In genomic region chrX:7934026-7934425, GRCh38 we compare ENCODE assay signal across 39 cellular contexts.
"Had no signal": no experiment of that assay in that cellular context is flagged by ENCODE, and none has a peak within 500 bp of the region (broad histone marks: within the 10 kb centered on the region; RNA-seq: fewer than 3 reads in every experiment).

No MANE protein-coding gene starts in this region.

- H3K4me3 ChIP-seq: adrenal gland, ascending aorta, body of pancreas, breast epithelium, cardiac muscle cell had no signal

- H3K27ac ChIP-seq: adrenal gland, ascending aorta, body of pancreas, brain microvascular endothelial cell, breast epithelium, cardiac muscle cell had no signal

- H3K27ac Mint-ChIP-seq: activated naive CD4-positive, alpha-beta T cell treated with anti-CD3 and anti-CD28 coated beads for 36 hours; activated naive CD4-positive, alpha-beta T cell treated with anti-CD3 and anti-CD28 coated beads, Interleukin-2, amount 10 ng/mL, durations not matched to agents 7 days and 5 days; activated naive CD4-positive, alpha-beta T cell treated with anti-CD3 and anti-CD28 coated beads, Interleukin-2, amount 50 U/mL, for 24 hours; activated naive CD4-positive, alpha-beta T cell treated with anti-CD3 and anti-CD28 coated beads, Interleukin-2, amount 50 U/mL, for 72 hours; activated naive CD8-positive, alpha-beta T cell; activated naive CD8-positive, alpha-beta T cell treated with anti-CD3 and anti-CD28 coated beads for 36 hours; activated naive CD8-positive, alpha-beta T cell treated with anti-CD3 and anti-CD28 coated beads, Interleukin-2, amount 10 ng/mL, durations not matched to agents 7 days and 5 days; activated naive CD8-positive, alpha-beta T cell treated with anti-CD3 and anti-CD28 coated beads, Interleukin-2, amount 50 U/mL, for 24 hours; activated T-cell treated with anti-CD3 and anti-CD28 coated beads, Interleukin-2, amount 50 U/mL, for 24 hours; activated T-cell treated with anti-CD3 and anti-CD28 coated beads, Interleukin-2, amount 50 U/mL, for 72 hours; activated T-helper 1 cell treated with anti-CD3 and anti-CD28 coated beads, Interleukin-12 subunit alpha, Interleukin-12 subunit beta, Interleukin-2, Interleukin-4 antibody, amounts not matched to agents 30 ng/mL and 10 ng/mL and 1 ng/mL, durations not matched to agents 14 hours and 24 hours and 36 hours; activated T-helper 17 cell treated with anti-CD3 and anti-CD28 coated beads, Interleukin-2, amount 50 U/mL, for 72 hours; activated T-helper 2 cell treated with anti-CD3 and anti-CD28 coated beads, Interferon-gamma antibody, Interleukin-2, Interleukin-4, amounts not matched to agents 10 μg/mL and 5 μg/mL and 100 μg/mL, durations not matched to agents 14 hours and 24 hours and 36 hours; brain had no signal

- H3K4me3 Mint-ChIP-seq: activated naive CD4-positive, alpha-beta T cell treated with anti-CD3 and anti-CD28 coated beads for 36 hours; activated naive CD4-positive, alpha-beta T cell treated with anti-CD3 and anti-CD28 coated beads, Interleukin-2, amount 10 ng/mL, durations not matched to agents 7 days and 5 days; activated naive CD4-positive, alpha-beta T cell treated with anti-CD3 and anti-CD28 coated beads, Interleukin-2, amount 50 U/mL, for 24 hours; activated naive CD8-positive, alpha-beta T cell; activated naive CD8-positive, alpha-beta T cell treated with anti-CD3 and anti-CD28 coated beads for 36 hours; activated naive CD8-positive, alpha-beta T cell treated with anti-CD3 and anti-CD28 coated beads, Interleukin-2, amount 10 ng/mL, durations not matched to agents 7 days and 5 days; activated naive CD8-positive, alpha-beta T cell treated with anti-CD3 and anti-CD28 coated beads, Interleukin-2, amount 50 U/mL, for 24 hours; activated T-cell treated with anti-CD3 and anti-CD28 coated beads, Interleukin-2, amount 50 U/mL, for 24 hours; activated T-cell treated with anti-CD3 and anti-CD28 coated beads, Interleukin-2, amount 50 U/mL, for 4 hours; activated T-cell treated with anti-CD3 and anti-CD28 coated beads, Interleukin-2, amount 50 U/mL, for 72 hours; activated T-helper 1 cell treated with anti-CD3 and anti-CD28 coated beads, Interleukin-12 subunit alpha, Interleukin-12 subunit beta, Interleukin-2, Interleukin-4 antibody, amounts not matched to agents 30 ng/mL and 10 ng/mL and 1 ng/mL, durations not matched to agents 14 hours and 24 hours and 36 hours; activated T-helper 17 cell treated with anti-CD3 and anti-CD28 coated beads, Interleukin-2, amount 50 U/mL, for 72 hours; brain; central memory CD8-positive, alpha-beta T cell had no signal

- H3K9me3 Mint-ChIP-seq: activated naive CD4-positive, alpha-beta T cell treated with anti-CD3 and anti-CD28 coated beads for 36 hours; activated naive CD4-positive, alpha-beta T cell treated with anti-CD3 and anti-CD28 coated beads, Interleukin-2, amount 10 ng/mL, durations not matched to agents 7 days and 5 days; activated naive CD4-positive, alpha-beta T cell treated with anti-CD3 and anti-CD28 coated beads, Interleukin-2, amount 50 U/mL, for 24 hours; activated naive CD4-positive, alpha-beta T cell treated with anti-CD3 and anti-CD28 coated beads, Interleukin-2, amount 50 U/mL, for 72 hours; activated naive CD8-positive, alpha-beta T cell treated with anti-CD3 and anti-CD28 coated beads for 36 hours; activated naive CD8-positive, alpha-beta T cell treated with anti-CD3 and anti-CD28 coated beads, Interleukin-2, amount 10 ng/mL, durations not matched to agents 7 days and 5 days; activated naive CD8-positive, alpha-beta T cell treated with anti-CD3 and anti-CD28 coated beads, Interleukin-2, amount 50 U/mL, for 24 hours; activated T-cell treated with anti-CD3 and anti-CD28 coated beads, Interleukin-2, amount 50 U/mL, for 24 hours; activated T-cell treated with anti-CD3 and anti-CD28 coated beads, Interleukin-2, amount 50 U/mL, for 4 hours; activated T-cell treated with anti-CD3 and anti-CD28 coated beads, Interleukin-2, amount 50 U/mL, for 72 hours; activated T-helper 1 cell treated with anti-CD3 and anti-CD28 coated beads, Interleukin-12 subunit alpha, Interleukin-12 subunit beta, Interleukin-2, Interleukin-4 antibody, amounts not matched to agents 30 ng/mL and 10 ng/mL and 1 ng/mL, durations not matched to agents 14 hours and 24 hours and 36 hours; activated T-helper 17 cell treated with anti-CD3 and anti-CD28 coated beads, Interleukin-2, amount 50 U/mL, for 72 hours; activated T-helper 2 cell treated with anti-CD3 and anti-CD28 coated beads, Interferon-gamma antibody, Interleukin-2, Interleukin-4, amounts not matched to agents 10 μg/mL and 5 μg/mL and 100 μg/mL, durations not matched to agents 14 hours and 24 hours and 36 hours; brain; central memory CD8-positive, alpha-beta T cell had no signal

- H3K27me3 ChIP-seq: adrenal gland, ascending aorta, body of pancreas, brain microvascular endothelial cell, breast epithelium, cardiac muscle cell had no signal

- H3K36me3 Mint-ChIP-seq: activated naive CD4-positive, alpha-beta T cell treated with anti-CD3 and anti-CD28 coated beads, Interleukin-2, amount 10 ng/mL, durations not matched to agents 7 days and 5 days; activated naive CD4-positive, alpha-beta T cell treated with anti-CD3 and anti-CD28 coated beads, Interleukin-2, amount 50 U/mL, for 72 hours; activated naive CD8-positive, alpha-beta T cell treated with anti-CD3 and anti-CD28 coated beads for 36 hours; brain had no signal

- FAIRE-seq: bronchial epithelial cell had no signal

- H3K4me1 ChIP-seq: adrenal gland, ascending aorta, body of pancreas, breast epithelium had no signal

- H3K36me3 ChIP-seq: adrenal gland, ascending aorta, brain microvascular endothelial cell, breast epithelium, cardiac muscle cell had no signal

- H3K9me3 ChIP-seq: adrenal gland, ascending aorta, body of pancreas, breast epithelium had no signal

- H3K4me1 Mint-ChIP-seq: central memory CD8-positive, alpha-beta T cell had no signal

- ATAC-seq: activated naive CD4-positive, alpha-beta T cell treated with anti-CD3 and anti-CD28 coated beads, Interleukin-2, amount 50 U/mL, for 72 hours; activated naive CD8-positive, alpha-beta T cell treated with anti-CD3 and anti-CD28 coated beads, Interleukin-2, amount 50 U/mL, for 24 hours; activated T-cell treated with anti-CD3 and anti-CD28 coated beads, Interleukin-2, amount 50 U/mL, for 4 hours; activated T-cell treated with anti-CD3 and anti-CD28 coated beads, Interleukin-2, amount 50 U/mL, for 72 hours; activated T-helper 17 cell treated with anti-CD3 and anti-CD28 coated beads, Interleukin-2, amount 50 U/mL, for 72 hours; body of pancreas had no signal

- DNase-seq: activated effector memory CD4-positive, alpha-beta T cell treated with anti-CD3 and anti-CD28 coated beads, Interleukin-2, amount 50 U/mL, for 16 hours; activated effector memory CD4-positive, alpha-beta T cell treated with Interleukin-2 at 50 U/mL for 16 hours; activated gamma-delta T cell; activated gamma-delta T cell treated with Interleukin-2 at 50 U/mL for 16 hours; activated naive CD4-positive, alpha-beta T cell; activated naive CD4-positive, alpha-beta T cell treated with anti-CD3 and anti-CD28 coated beads for 36 hours; activated naive CD4-positive, alpha-beta T cell treated with anti-CD3 and anti-CD28 coated beads, Interleukin-2, amount 10 ng/mL, durations not matched to agents 7 days and 5 days; activated naive CD4-positive, alpha-beta T cell treated with anti-CD3 and anti-CD28 coated beads, Interleukin-2, amount 50 U/mL, for 16 hours; activated naive CD4-positive, alpha-beta T cell treated with Interleukin-2 at 50 U/mL for 16 hours; activated naive CD8-positive, alpha-beta T cell treated with anti-CD3 and anti-CD28 coated beads for 36 hours; activated naive CD8-positive, alpha-beta T cell treated with anti-CD3 and anti-CD28 coated beads, Interleukin-2, amount 10 ng/mL, durations not matched to agents 7 days and 5 days; activated naive CD8-positive, alpha-beta T cell treated with anti-CD3 and anti-CD28 coated beads, Interleukin-2, amount 50 U/mL, for 24 hours; activated T-cell treated with anti-CD3 and anti-CD28 coated beads, Interleukin-2, amount 50 U/mL, for 1 hour; activated T-cell treated with anti-CD3 and anti-CD28 coated beads, Interleukin-2, amount 50 U/mL, for 24 hours; activated T-cell treated with anti-CD3 and anti-CD28 coated beads, Interleukin-2, amount 50 U/mL, for 4 hours; activated T-cell treated with anti-CD3 and anti-CD28 coated beads, Interleukin-2, amount 50 U/mL, for 48 hours; activated T-cell treated with anti-CD3 and anti-CD28 coated beads, Interleukin-2, amount 50 U/mL, for 72 hours; adrenal gland; amniotic stem cell; amygdala; anterior cingulate cortex; aorta; body of pancreas; brain microvascular endothelial cell; caudate nucleus; central memory CD4-positive, alpha-beta T cell; cerebellar nuclear complex had no signal

- H3K27me3 Mint-ChIP-seq: activated naive CD4-positive, alpha-beta T cell treated with anti-CD3 and anti-CD28 coated beads, Interleukin-2, amount 10 ng/mL, durations not matched to agents 7 days and 5 days; activated naive CD4-positive, alpha-beta T cell treated with anti-CD3 and anti-CD28 coated beads, Interleukin-2, amount 50 U/mL, for 24 hours; activated naive CD8-positive, alpha-beta T cell; activated naive CD8-positive, alpha-beta T cell treated with anti-CD3 and anti-CD28 coated beads for 36 hours; activated naive CD8-positive, alpha-beta T cell treated with anti-CD3 and anti-CD28 coated beads, Interleukin-2, amount 10 ng/mL, durations not matched to agents 7 days and 5 days; activated naive CD8-positive, alpha-beta T cell treated with anti-CD3 and anti-CD28 coated beads, Interleukin-2, amount 50 U/mL, for 24 hours; activated T-cell treated with anti-CD3 and anti-CD28 coated beads, Interleukin-2, amount 50 U/mL, for 24 hours; activated T-helper 17 cell treated with anti-CD3 and anti-CD28 coated beads, Interleukin-2, amount 50 U/mL, for 72 hours had no signal
